17 cellular contexts compared by ENCODE assay signal in the genomic region with DNA sequence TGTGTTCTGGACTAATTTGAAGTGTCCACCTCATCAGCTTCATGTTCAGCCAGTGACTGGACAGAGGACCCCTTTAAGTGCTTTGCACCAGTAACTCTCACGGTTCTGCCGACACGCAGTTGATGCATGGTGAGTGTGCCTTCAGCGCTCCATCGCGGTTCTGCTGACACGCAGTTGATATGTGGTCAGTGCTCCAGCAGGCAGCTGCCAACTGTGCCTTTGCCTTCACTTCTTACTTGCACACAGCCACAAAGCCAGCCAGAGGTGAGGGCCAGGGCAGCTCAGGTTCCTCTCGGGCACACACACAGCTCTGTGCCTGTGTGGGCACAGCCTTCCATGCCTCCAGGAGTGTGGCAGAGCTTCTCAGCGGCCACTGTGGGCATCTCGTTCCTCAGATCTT. TPM values are rescaled to one million over a fixed set of nuclear protein-coding genes. Genes with fewer than 3 reads are reported as not detected.
"Had no signal": no experiment of that assay in that cellular context is flagged by ENCODE, and none has a peak within 500 bp of the region (broad histone marks: within the 10 kb centered on the region; RNA-seq: fewer than 3 reads in every experiment).

No MANE protein-coding gene starts in this region.

- H3K36me3 ChIP-seq: cardiac muscle cell had no signal

- H3K27me3 ChIP-seq: cardiac muscle cell, stomach had no signal

- H3K27ac ChIP-seq: cardiac muscle cell, esophagus squamous epithelium, stomach, thoracic aorta had no signal

- ATAC-seq: sciatic nerve, SK-N-SH treated with all-trans-retinoic acid at 6 μM for 48 hours had no signal

- H3K27ac Mint-ChIP-seq: activated naive CD4-positive, alpha-beta T cell treated with anti-CD3 and anti-CD28 coated beads for 36 hours; activated T-helper 2 cell treated with anti-CD3 and anti-CD28 coated beads, Interferon-gamma antibody, Interleukin-2, Interleukin-4, amounts not matched to agents 10 μg/mL and 5 μg/mL and 100 μg/mL, durations not matched to agents 14 hours and 24 hours and 36 hours had no signal

- H3K4me3 ChIP-seq: cardiac muscle cell, esophagus squamous epithelium, stomach, thoracic aorta had no signal

- H3K4me1 ChIP-seq: esophagus squamous epithelium, stomach had no signal

- H3K9me3 Mint-ChIP-seq: activated naive CD4-positive, alpha-beta T cell treated with anti-CD3 and anti-CD28 coated beads for 36 hours had no signal

- DNase-seq: activated CD4-positive, alpha-beta T cell treated with anti-CD3 and anti-CD28 coated beads for 1 hour; activated CD4-positive, alpha-beta T cell treated with anti-CD3 and anti-CD28 coated beads, Interleukin-2, amount 50 U/mL, for 48 hours; activated naive CD4-positive, alpha-beta T cell treated with anti-CD3 and anti-CD28 coated beads for 36 hours; esophagus squamous epithelium; midbrain; stimulated activated CD4-positive, alpha-beta T cell treated with anti-CD3 and anti-CD28 coated beads, Interleukin-1b, Interleukin-23, amount 100 ng/mL, for 48 hours; stomach; T1000 had no signal

- H3K4me3 Mint-ChIP-seq: activated naive CD4-positive, alpha-beta T cell treated with anti-CD3 and anti-CD28 coated beads for 36 hours had no signal

RNA-seq across cellular contexts. Expression of a gene that starts 12.4 kb away (rescaled TPM):
- total RNA-seq: activated naive CD4-positive, alpha-beta T cell treated with anti-CD3 and anti-CD28 coated beads for 36 hours; activated T-helper 2 cell treated with anti-CD3 and anti-CD28 coated beads, Interferon-gamma antibody, Interleukin-2, Interleukin-4, amounts not matched to agents 10 μg/mL and 5 μg/mL and 100 μg/mL, durations not matched to agents 14 hours and 24 hours and 36 hours; cardiac muscle cell; esophagus squamous epithelium; fibroblast of villous mesenchyme; lung microvascular endothelial cell; sciatic nerve; stomach; thoracic aorta; urinary bladder had no signal
- polyA plus RNA-seq: adipose tissue, cardiac muscle cell, stomach, urinary bladder had no signal
